Comparison of ENCODE assay signal across 8 cellular contexts in the genomic region with DNA sequence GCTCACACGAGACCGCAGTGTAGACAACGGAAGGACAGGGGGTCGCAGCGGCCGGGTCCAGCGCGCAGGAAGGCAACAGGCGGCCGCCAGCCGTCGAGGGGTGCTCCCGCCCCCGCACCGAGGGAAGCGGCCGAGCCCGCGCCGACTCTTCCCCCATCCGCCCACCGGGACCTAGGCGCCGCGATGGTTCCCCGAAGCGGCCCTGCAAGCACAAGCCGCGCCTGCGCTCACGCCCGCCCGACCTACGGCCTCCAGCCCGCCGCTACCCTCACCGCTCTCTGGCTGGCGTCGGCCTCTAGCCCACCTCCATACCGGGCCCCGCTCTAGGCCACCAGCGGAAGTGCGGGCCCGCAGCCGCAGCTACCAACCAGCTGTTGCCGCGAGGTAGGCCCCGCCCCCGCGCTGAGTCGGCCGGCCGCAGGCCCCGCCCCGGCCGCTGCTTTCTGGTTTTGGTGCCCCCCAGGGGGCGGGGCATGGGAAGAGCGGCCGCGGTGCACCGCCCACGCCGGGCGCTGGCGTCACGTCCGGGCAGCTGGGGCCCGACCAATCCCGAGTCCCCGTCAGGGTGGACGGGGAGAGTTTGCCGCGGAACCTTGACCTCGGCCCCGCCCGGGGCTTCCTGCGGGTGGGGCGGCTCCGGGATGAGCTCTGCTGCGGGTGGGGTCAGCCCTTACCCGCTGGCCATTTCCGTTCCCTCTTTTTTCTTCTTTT. TPM values are rescaled to one million over a fixed set of nuclear protein-coding genes. Genes with fewer than 3 reads are reported as not detected.
DNase-seq lines count a peak whose midpoint lies in the region; ATAC-seq and TF ChIP-seq lines count a peak whose summit lies in the region.

Gene SETX, minus strand, starts transcription at position 342 of the 711 bp plus-strand sequence. CDS start 5,558 bp downstream, outside the sequence.

- peak within 1 kb of the TSS; percentile 69 for H3K27ac Mint-ChIP-seq in neural progenitor cell

- no peaks in the 10 kb centered on the region for H3K9me3 Mint-ChIP-seq in neural progenitor cell

- H3K79me2 ChIP-seq in neural progenitor cell (ENCODE audit: low read depth): peaks cover 41% of the 10 kb centered on the region

- peak within 1 kb of the TSS; percentile 93 for H3K4me3 Mint-ChIP-seq in neural progenitor cell

- peak within 1 kb of the TSS; percentile 91 for H2AFZ ChIP-seq in neural progenitor cell (replicated peaks)

- peak within 1 kb of the TSS; percentile 94 for H3K9ac ChIP-seq in neural progenitor cell
- peak within 1 kb of the TSS; percentile 91 to 93 for H3K9ac ChIP-seq in stomach smooth muscle (ENCODE audit: low read length in 2 of 2)

- TF ChIP-seq CTCF in HFF-Myc (IDR thresholded peaks at IDR 0.05; ENCODE audit: low read depth, low read length, missing control alignments): no peak
- no peak for TF ChIP-seq CTCF in foreskin keratinocyte (conservative IDR thresholded peaks at IDR 0.05)
- TF ChIP-seq CTCF in neural progenitor cell (IDR thresholded peaks at IDR 0.05): no peak

- DNase-seq in GM04503 (ENCODE audit: low read depth) (peak; percentile 82), HFF-Myc (ENCODE audit: extremely low read depth, low read depth) (peak; percentile 79), MV-4-11 (lab: John Stamatoyannopoulos, UW) (peak; percentile 96), SJSA1 (ENCODE audit: low read depth in 1 of 2, low spot score in 2 of 2) (peak; percentile 95 to 97), foreskin keratinocyte (peak; percentile 89 to 94), neural progenitor cell (ENCODE audit: low spot score) (peak; percentile 100)
- peak; percentile 87 to 97 (median 90) for DNase-seq in activated naive CD4-positive, alpha-beta T cell (lab: John Stamatoyannopoulos, UW)

- peaks cover 23% of the 10 kb centered on the region for H3K4me1 Mint-ChIP-seq in neural progenitor cell

- H4K20me1 ChIP-seq in neural progenitor cell (ENCODE audit: low read depth): peaks cover 26% of the 10 kb centered on the region

- H3K27me3 ChIP-seq in SJSA1 (replicated peaks) (no peaks in the 10 kb centered on the region), foreskin keratinocyte (no peaks in the 10 kb centered on the region), neural progenitor cell (no peaks in the 10 kb centered on the region), stomach smooth muscle (ENCODE audit: control insufficient read depth in 1 of 2, insufficient read depth in 2 of 2, low read length in 2 of 2) (no peaks in the 10 kb centered on the region)

- 0 out of 2 replicates have a peak, but pooled peaks cover 3% of the 10 kb centered on the region for H3K9me3 ChIP-seq in SJSA1 (replicated peaks)
- H3K9me3 ChIP-seq in neural progenitor cell (ENCODE audit: low read depth): no peaks in the 10 kb centered on the region
- no peaks in the 10 kb centered on the region for H3K9me3 ChIP-seq in stomach smooth muscle (ENCODE audit: control insufficient read depth in 2 of 2, low read length in 2 of 2)

- ATAC-seq in foreskin keratinocyte: peak; percentile 94

- peak within 1 kb of the TSS; percentile 83 for H3K27ac ChIP-seq in SJSA1
- H3K27ac ChIP-seq in foreskin keratinocyte: peak within 1 kb of the TSS; percentile 60
- peak within 1 kb of the TSS; percentile 87 for H3K27ac ChIP-seq in neural progenitor cell
- peak within 1 kb of the TSS; percentile 87 for H3K27ac ChIP-seq in stomach smooth muscle (ENCODE audit: low read length)

- H3K36me3 Mint-ChIP-seq in neural progenitor cell: peaks cover 16% of the 10 kb centered on the region

- H3F3A ChIP-seq in neural progenitor cell (ENCODE audit: low read depth): no peaks in the 10 kb centered on the region

- peak within 1 kb of the TSS; percentile 98 for H3K4me2 ChIP-seq in neural progenitor cell

- H3K4me3 ChIP-seq in HFF-Myc (replicated peaks; ENCODE audit: low read depth, low read length) (peak within 1 kb of the TSS; percentile 59), SJSA1 (peak within 1 kb of the TSS; percentile 89), neural progenitor cell (peak within 1 kb of the TSS; percentile 95), stomach smooth muscle (ENCODE audit: low read length in 2 of 2) (peak within 1 kb of the TSS; percentile 79 to 93)

- peaks cover 13% of the 10 kb centered on the region for H3K4me1 ChIP-seq in SJSA1 (replicated peaks)
- H3K4me1 ChIP-seq in foreskin keratinocyte: peaks cover 13% of the 10 kb centered on the region
- H3K4me1 ChIP-seq in neural progenitor cell: peaks cover 9% of the 10 kb centered on the region
- H3K4me1 ChIP-seq in stomach smooth muscle (ENCODE audit: control insufficient read depth, insufficient read depth, low read length): peaks cover 20% of the 10 kb centered on the region

- H3K27me3 Mint-ChIP-seq in neural progenitor cell (ENCODE audit: insufficient read depth, low read depth): no peaks in the 10 kb centered on the region

- peaks cover 39% of the 10 kb centered on the region for H3K36me3 ChIP-seq in SJSA1
- no peaks in the 10 kb centered on the region for H3K36me3 ChIP-seq in neural progenitor cell
- peaks cover 12 to 13% of the 10 kb centered on the region in 2 donors for H3K36me3 ChIP-seq in stomach smooth muscle (ENCODE audit: control insufficient read depth in 2 of 2, insufficient read depth in 2 of 2, low read length in 2 of 2)

RNA-seq across cellular contexts. Expression of gene SETX, which starts in this region (rescaled TPM):
- 26.1 and 34.6 TPM in 2 replicates for total RNA-seq in SJSA1 (2014; rRNA removed; shearing (Covaris generic))
- 29.3 and 36.5 TPM in 2 replicates for total RNA-seq in foreskin keratinocyte
- polyA plus RNA-seq in foreskin keratinocyte: 8.6 and 9.4 TPM in 2 replicates
- 36.0 and 49.7 TPM in 2 replicates for total RNA-seq in neural progenitor cell (ENCODE audit: low replicate concordance)

Comparison
In these comparisons a context has a peak if more than half of its experiments do, and no peak if none do; other contexts are left out.
1. Peak in every context shown above with its lines: DNase-seq, ATAC-seq, H3K4me3 ChIP-seq and H3K27ac ChIP-seq.